ENCODE assay signal across 13 cellular contexts in the genomic region with DNA sequence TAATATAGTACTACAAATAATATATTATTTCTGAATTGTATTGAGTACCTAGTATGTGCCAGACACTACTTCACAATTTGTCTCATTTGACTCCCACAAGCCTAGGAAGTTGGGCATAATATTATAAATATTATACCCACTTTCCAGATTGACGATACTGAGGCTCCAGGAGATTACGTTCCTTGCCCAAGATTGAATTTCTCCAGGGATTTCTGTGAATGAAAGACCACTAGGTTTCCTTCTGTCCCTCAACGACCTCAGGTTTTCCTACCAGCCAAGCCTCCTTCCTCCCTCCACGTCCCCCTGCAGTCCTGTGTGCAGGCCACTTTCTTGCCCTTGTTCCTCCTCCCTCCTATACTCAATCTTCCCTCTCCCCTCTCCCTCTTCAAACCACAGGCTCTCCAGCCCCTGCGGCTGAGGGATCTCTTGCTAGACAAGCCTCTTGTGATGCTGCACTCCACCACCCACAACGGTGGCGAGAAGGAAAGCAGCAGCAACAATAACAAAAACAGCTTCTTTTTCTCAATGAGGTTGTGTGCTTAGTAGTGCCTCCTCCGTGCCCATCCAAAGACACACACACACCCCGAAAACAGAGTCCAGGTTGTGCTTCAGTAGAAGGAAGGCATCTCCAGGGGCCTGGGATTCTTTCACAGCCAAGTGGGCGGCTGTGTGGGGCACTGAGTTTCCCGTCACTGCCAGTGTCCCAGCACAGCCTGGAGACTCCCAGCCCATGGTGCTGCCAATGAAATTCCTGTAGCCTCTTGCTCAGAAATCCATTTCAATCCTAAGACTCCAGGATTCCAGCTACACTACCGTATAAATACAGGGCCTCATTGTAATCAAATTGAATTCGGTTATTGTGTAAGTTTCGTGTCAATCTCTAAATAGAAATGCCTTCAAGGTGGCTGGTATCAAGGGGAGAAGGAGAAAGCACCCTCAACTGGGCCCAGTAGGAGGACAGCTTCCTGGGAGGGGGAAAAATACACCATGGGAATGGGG.
DNase-seq lines count a peak whose midpoint lies in the region; ATAC-seq and TF ChIP-seq lines count a peak whose summit lies in the region.
"Had no signal": no experiment of that assay in that cellular context is flagged by ENCODE, and none has a peak within 500 bp of the region (broad histone marks: within the 10 kb centered on the region; RNA-seq: fewer than 3 reads in every experiment).

No MANE protein-coding gene starts in this region.

- peaks cover 43% of the 10 kb centered on the region for H3K27me3 Mint-ChIP-seq in WTC11 (ENCODE audit: low read depth)
- H3K27me3 Mint-ChIP-seq in stimulated activated naive CD8-positive, alpha-beta T cell treated with anti-CD3 and anti-CD28 coated beads, Interleukin-15, amount 100 ng/mL, for 72 hours, result peaks cover 55% of the 10 kb centered on the region
- H3K27me3 Mint-ChIP-seq in activated CD4-positive, alpha-beta T cell treated with anti-CD3 and anti-CD28 coated beads, Interleukin-2, amount 10 ng/mL, durations not matched to agents 7 days and 5 days, result peaks cover 38% of the 10 kb centered on the region

- no peak overlapping the region; the same call in 1 of the 2 replicates for H2AFZ ChIP-seq in DND-41 (ENCODE audit: low read depth, low read length)
- H2AFZ ChIP-seq: GM23248, parathyroid adenoma had no signal

- H3K4me3 ChIP-seq in DND-41 (ENCODE audit: low read depth in 1 of 2, low read length in 2 of 2) (no peak overlapping the region), iPS-15b (ENCODE audit: low read depth, low read length) (peak overlapping the region; percentile 11)
- H3K4me3 ChIP-seq: cardiac muscle cell had no signal

- H3K9me3 ChIP-seq in DND-41 (ENCODE audit: insufficient read depth, low read length, severe bottlenecking), result no peaks in the 10 kb centered on the region
- no peaks in the 10 kb centered on the region for H3K9me3 ChIP-seq in iPS-15b (ENCODE audit: control insufficient read depth, insufficient read depth, low read length)

- H3K4me1 ChIP-seq in DND-41 (ENCODE audit: insufficient read depth, low read length) (peaks cover 6% of the 10 kb centered on the region), iPS-15b (ENCODE audit: control insufficient read depth, insufficient read depth, low read length) (peaks cover 33% of the 10 kb centered on the region)
- H3K4me1 ChIP-seq: parathyroid adenoma had no signal

- TF ChIP-seq CTCF in DND-41 (IDR thresholded peaks at IDR 0.05; ENCODE audit: borderline replicate concordance, extremely low read depth, low read length, poor library complexity, severe bottlenecking), result no peak
- TF ChIP-seq CTCF in WTC11 (IDR thresholded peaks at IDR 0.05), result no peak

- H3K4me2 ChIP-seq in DND-41 (ENCODE audit: insufficient read depth, low read length), result no peak overlapping the region

- H3K4me1 Mint-ChIP-seq in WTC11, result peaks cover 33% of the 10 kb centered on the region
- H3K4me1 Mint-ChIP-seq in stimulated activated naive CD8-positive, alpha-beta T cell treated with anti-CD3 and anti-CD28 coated beads, Interleukin-15, amount 100 ng/mL, for 72 hours, result peaks cover 19% of the 10 kb centered on the region
- H3K4me1 Mint-ChIP-seq in activated CD4-positive, alpha-beta T cell treated with anti-CD3 and anti-CD28 coated beads, Interleukin-2, amount 10 ng/mL, durations not matched to agents 7 days and 5 days, result peaks cover 9% of the 10 kb centered on the region

- H3K27ac Mint-ChIP-seq in WTC11, result no peak overlapping the region
- peak overlapping the region in 1 of 2 donors; percentile 7 for H3K27ac Mint-ChIP-seq in stimulated activated naive CD8-positive, alpha-beta T cell treated with anti-CD3 and anti-CD28 coated beads, Interleukin-15, amount 100 ng/mL, for 72 hours
- no peak overlapping the region for H3K27ac Mint-ChIP-seq in activated CD4-positive, alpha-beta T cell treated with anti-CD3 and anti-CD28 coated beads, Interleukin-2, amount 10 ng/mL, durations not matched to agents 7 days and 5 days

- CTCF ChIA-PET in WTC11 (lab: Charles Lee), result interaction anchor here (1.0 to 10.7 kb wide), 2 partner anchors 14 to 21 kb away, joined by 3 to 108 read pairs; no protein-coding TSS in a partner anchor
- CTCF ChIA-PET in activated CD4-positive, alpha-beta T cell treated with anti-CD3 and anti-CD28 coated beads, Interleukin-2, amount 10 ng/mL, durations not matched to agents 7 days and 5 days (lab: Charles Lee), result no interaction called here

- DNase-seq in DND-41 (no peak), WTC11 (ENCODE audit: low spot score) (no peak), GM03348 (ENCODE audit: low spot score) (no peak), Kasumi-1 (lab: John Stamatoyannopoulos, UW) (no peak), GDM1 (lab: John Stamatoyannopoulos, UW) (no peak)
- no peak for DNase-seq in stimulated activated naive CD8-positive, alpha-beta T cell treated with anti-CD3 and anti-CD28 coated beads, Interleukin-15, amount 100 ng/mL, for 72 hours
- no peak for DNase-seq in activated CD4-positive, alpha-beta T cell treated with anti-CD3 and anti-CD28 coated beads, Interleukin-2, amount 10 ng/mL, durations not matched to agents 7 days and 5 days
- DNase-seq: activated CD4-positive, CD25-positive, alpha-beta regulatory T cell treated with anti-CD3 and anti-CD28 coated beads, Interleukin-2, amount 50 U/mL, for 72 hours; NCI-H1092 treated with DMSO at 0.1 percent for 48 hours had no signal

- H3K79me2 ChIP-seq in DND-41 (ENCODE audit: insufficient read depth, low read length), result no peaks in the 10 kb centered on the region
- H3K79me2 ChIP-seq: parathyroid adenoma had no signal

- H3K27ac ChIP-seq in DND-41 (ENCODE audit: low read length), result peak overlapping the region; percentile 8; the same call in 1 of the 2 replicates
- H3K27ac ChIP-seq: cardiac muscle cell, GM23248, parathyroid adenoma had no signal

- H3K36me3 ChIP-seq in DND-41 (ENCODE audit: insufficient read depth, low read length) (no peaks in the 10 kb centered on the region), iPS-15b (ENCODE audit: control insufficient read depth, insufficient read depth, low read length) (no peaks in the 10 kb centered on the region)
- H3K36me3 ChIP-seq: cardiac muscle cell had no signal

- H3K9me3 Mint-ChIP-seq in WTC11, result no peaks in the 10 kb centered on the region
- no peaks in the 10 kb centered on the region for H3K9me3 Mint-ChIP-seq in stimulated activated naive CD8-positive, alpha-beta T cell treated with anti-CD3 and anti-CD28 coated beads, Interleukin-15, amount 100 ng/mL, for 72 hours
- H3K9me3 Mint-ChIP-seq in activated CD4-positive, alpha-beta T cell treated with anti-CD3 and anti-CD28 coated beads, Interleukin-2, amount 10 ng/mL, durations not matched to agents 7 days and 5 days, result no peaks in the 10 kb centered on the region

- no peaks in the 10 kb centered on the region for H3K27me3 ChIP-seq in DND-41 (ENCODE audit: insufficient read depth, low read length, poor library complexity)
- peaks cover 58% of the 10 kb centered on the region for H3K27me3 ChIP-seq in iPS-15b (ENCODE audit: control insufficient read depth, insufficient read depth, low read length)

- H3K4me3 Mint-ChIP-seq in WTC11, result peak overlapping the region; percentile 28
- H3K4me3 Mint-ChIP-seq in stimulated activated naive CD8-positive, alpha-beta T cell treated with anti-CD3 and anti-CD28 coated beads, Interleukin-15, amount 100 ng/mL, for 72 hours, result peak overlapping the region; percentile 18 to 60
- H3K4me3 Mint-ChIP-seq in activated CD4-positive, alpha-beta T cell treated with anti-CD3 and anti-CD28 coated beads, Interleukin-2, amount 10 ng/mL, durations not matched to agents 7 days and 5 days, result no peak overlapping the region

- H4K20me1 ChIP-seq in DND-41 (ENCODE audit: insufficient read depth, low read length), result no peaks in the 10 kb centered on the region

- no peaks in the 10 kb centered on the region for H3K36me3 Mint-ChIP-seq in WTC11
- no peaks in the 10 kb centered on the region for H3K36me3 Mint-ChIP-seq in activated CD4-positive, alpha-beta T cell treated with anti-CD3 and anti-CD28 coated beads, Interleukin-2, amount 10 ng/mL, durations not matched to agents 7 days and 5 days (ENCODE audit: low read depth)

- H3K9ac ChIP-seq in DND-41 (ENCODE audit: low read depth, low read length) (no peak overlapping the region), iPS-15b (ENCODE audit: low read depth, low read length) (no peak overlapping the region)
- H3K9ac ChIP-seq: GM23248, parathyroid adenoma had no signal

- ATAC-seq in DND-41 (ENCODE audit: insufficient read depth, low read depth), result no peak
- ATAC-seq in WTC11, result no peak
- no peak for ATAC-seq in stimulated activated naive CD8-positive, alpha-beta T cell treated with anti-CD3 and anti-CD28 coated beads, Interleukin-15, amount 100 ng/mL, for 72 hours

- POLR2A ChIA-PET in WTC11 (lab: Charles Lee), result no interaction called here
- POLR2A ChIA-PET in activated CD4-positive, alpha-beta T cell treated with anti-CD3 and anti-CD28 coated beads, Interleukin-2, amount 10 ng/mL, durations not matched to agents 7 days and 5 days (lab: Charles Lee), result no interaction called here

TF ChIP-seq in WTC11, 78 proteins besides CTCF, POLR2A, EP300 and RAD21 (continues in another document):
- TF ChIP-seq, protein P1, sequence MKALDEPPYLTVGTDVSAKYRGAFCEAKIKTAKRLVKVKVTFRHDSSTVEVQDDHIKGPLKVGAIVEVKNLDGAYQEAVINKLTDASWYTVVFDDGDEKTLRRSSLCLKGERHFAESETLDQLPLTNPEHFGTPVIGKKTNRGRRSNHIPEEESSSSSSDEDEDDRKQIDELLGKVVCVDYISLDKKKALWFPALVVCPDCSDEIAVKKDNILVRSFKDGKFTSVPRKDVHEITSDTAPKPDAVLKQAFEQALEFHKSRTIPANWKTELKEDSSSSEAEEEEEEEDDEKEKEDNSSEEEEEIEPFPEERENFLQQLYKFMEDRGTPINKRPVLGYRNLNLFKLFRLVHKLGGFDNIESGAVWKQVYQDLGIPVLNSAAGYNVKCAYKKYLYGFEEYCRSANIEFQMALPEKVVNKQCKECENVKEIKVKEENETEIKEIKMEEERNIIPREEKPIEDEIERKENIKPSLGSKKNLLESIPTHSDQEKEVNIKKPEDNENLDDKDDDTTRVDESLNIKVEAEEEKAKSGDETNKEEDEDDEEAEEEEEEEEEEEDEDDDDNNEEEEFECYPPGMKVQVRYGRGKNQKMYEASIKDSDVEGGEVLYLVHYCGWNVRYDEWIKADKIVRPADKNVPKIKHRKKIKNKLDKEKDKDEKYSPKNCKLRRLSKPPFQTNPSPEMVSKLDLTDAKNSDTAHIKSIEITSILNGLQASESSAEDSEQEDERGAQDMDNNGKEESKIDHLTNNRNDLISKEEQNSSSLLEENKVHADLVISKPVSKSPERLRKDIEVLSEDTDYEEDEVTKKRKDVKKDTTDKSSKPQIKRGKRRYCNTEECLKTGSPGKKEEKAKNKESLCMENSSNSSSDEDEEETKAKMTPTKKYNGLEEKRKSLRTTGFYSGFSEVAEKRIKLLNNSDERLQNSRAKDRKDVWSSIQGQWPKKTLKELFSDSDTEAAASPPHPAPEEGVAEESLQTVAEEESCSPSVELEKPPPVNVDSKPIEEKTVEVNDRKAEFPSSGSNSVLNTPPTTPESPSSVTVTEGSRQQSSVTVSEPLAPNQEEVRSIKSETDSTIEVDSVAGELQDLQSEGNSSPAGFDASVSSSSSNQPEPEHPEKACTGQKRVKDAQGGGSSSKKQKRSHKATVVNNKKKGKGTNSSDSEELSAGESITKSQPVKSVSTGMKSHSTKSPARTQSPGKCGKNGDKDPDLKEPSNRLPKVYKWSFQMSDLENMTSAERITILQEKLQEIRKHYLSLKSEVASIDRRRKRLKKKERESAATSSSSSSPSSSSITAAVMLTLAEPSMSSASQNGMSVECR (CRISPR knock-in tag; IDR thresholded peaks at IDR 0.05; ENCODE audit: borderline replicate concordance), result no peak
